Comparison of ENCODE assay signal across 12 cellular contexts in the genomic region with DNA sequence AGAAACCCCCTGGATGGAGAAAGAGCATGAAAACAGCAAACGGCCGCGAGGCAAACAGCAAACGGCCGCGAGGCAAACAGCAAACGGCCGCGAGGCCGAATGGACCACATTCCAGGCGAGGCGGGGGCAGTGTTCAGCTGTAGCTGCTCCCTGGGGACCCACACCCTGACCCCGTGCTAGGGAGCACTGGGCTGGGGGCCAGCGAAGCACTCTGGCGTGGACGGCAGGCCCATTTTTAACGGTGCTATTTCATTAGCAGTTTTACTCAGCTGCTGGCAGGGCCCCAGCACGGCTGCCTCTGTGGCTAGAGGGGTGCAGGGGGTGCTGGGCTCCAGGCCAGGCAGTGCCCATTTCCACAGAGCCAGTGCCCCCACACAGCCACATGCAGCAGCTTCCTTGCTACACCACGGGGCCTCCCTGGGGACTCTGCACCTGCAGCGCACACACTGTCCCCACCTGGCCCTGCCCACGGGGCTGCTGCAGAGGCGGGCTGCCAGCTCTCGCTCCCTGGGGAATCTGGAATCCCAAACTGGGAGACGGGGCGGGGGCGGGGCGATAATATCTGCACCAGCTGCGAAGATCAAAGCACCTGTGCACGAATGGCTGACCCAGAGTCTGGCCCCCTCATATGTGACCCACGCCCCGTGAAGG.
A peak's percentile ranks its signal among the peaks of the same experiment; 100 is the strongest.
DNase-seq lines count a peak whose midpoint lies in the region; ATAC-seq and TF ChIP-seq lines count a peak whose summit lies in the region.
"Had no signal": no experiment of that assay in that cellular context is flagged by ENCODE, and none has a peak within 500 bp of the region (broad histone marks: within the 10 kb centered on the region; RNA-seq: fewer than 3 reads in every experiment).

No MANE protein-coding gene starts in this region.

- H3K9me3 Mint-ChIP-seq in nephron: no peaks in the 10 kb centered on the region

- H3K27ac ChIP-seq in coronary artery: no peak overlapping the region
- H3K27ac ChIP-seq: colonic mucosa had no signal

- no peaks in the 10 kb centered on the region for H3K36me3 Mint-ChIP-seq in nephron (ENCODE audit: low read depth)

- H3K4me3 Mint-ChIP-seq in nephron: no peak overlapping the region

- H3K4me1 Mint-ChIP-seq in nephron: peaks cover 24% of the 10 kb centered on the region

- peak overlapping the region in 2 of 3 experiments; percentile 19 to 43 for H3K27ac Mint-ChIP-seq in nephron

- peak; percentile 82 for DNase-seq in DMS153 (lab: John Stamatoyannopoulos, UW)
- DNase-seq in NCI-H2081 (lab: John Stamatoyannopoulos, UW): peak; percentile 55 to 75
- DNase-seq in coronary artery (ENCODE audit: low spot score): no peak
- DNase-seq in NCI-H2196 treated with DMSO at 0.1 percent for 48 hours (lab: John Stamatoyannopoulos, UW; ENCODE audit: unreplicated experiment): no peak
- no peak for DNase-seq in Kasumi-1 (lab: John Stamatoyannopoulos, UW)
- DNase-seq: activated T-cell treated with anti-CD3 and anti-CD28 coated beads, Interleukin-2, amount 50 U/mL, for 48 hours; colonic mucosa; DMS53; stimulated activated CD8-positive, alpha-beta memory T cell treated with anti-CD3 and anti-CD28 coated beads, Interleukin-4, amount 100 ng/mL, for 48 hours had no signal

- ATAC-seq in HG02759 (IDR thresholded peaks at IDR 0.05; ENCODE audit: unreplicated experiment) (no peak), GM18907 (IDR thresholded peaks at IDR 0.05; ENCODE audit: unreplicated experiment) (no peak)

- peak overlapping the region; percentile 28 for H3K4me3 ChIP-seq in coronary artery
- H3K4me3 ChIP-seq: colonic mucosa had no signal

- TF ChIP-seq CTCF in coronary artery (IDR thresholded peaks at IDR 0.05) (no peak), nephron (IDR thresholded peaks at IDR 0.05; ENCODE audit: unreplicated experiment in 3 of 3) (no peak)

- H3K27me3 Mint-ChIP-seq in nephron (ENCODE audit: low read depth): peaks cover 27% of the 10 kb centered on the region

Comparison
In these comparisons a context has a peak if more than half of its experiments do, and no peak if none do; other contexts are left out.
1. DNase-seq: peak in DMS153 (single experiment) and NCI-H2081 (2 of 2); none in coronary artery (single experiment), NCI-H2196 treated with DMSO at 0.1 percent for 48 hours (single experiment) and Kasumi-1 (0 of 2).